In the genomic region with DNA sequence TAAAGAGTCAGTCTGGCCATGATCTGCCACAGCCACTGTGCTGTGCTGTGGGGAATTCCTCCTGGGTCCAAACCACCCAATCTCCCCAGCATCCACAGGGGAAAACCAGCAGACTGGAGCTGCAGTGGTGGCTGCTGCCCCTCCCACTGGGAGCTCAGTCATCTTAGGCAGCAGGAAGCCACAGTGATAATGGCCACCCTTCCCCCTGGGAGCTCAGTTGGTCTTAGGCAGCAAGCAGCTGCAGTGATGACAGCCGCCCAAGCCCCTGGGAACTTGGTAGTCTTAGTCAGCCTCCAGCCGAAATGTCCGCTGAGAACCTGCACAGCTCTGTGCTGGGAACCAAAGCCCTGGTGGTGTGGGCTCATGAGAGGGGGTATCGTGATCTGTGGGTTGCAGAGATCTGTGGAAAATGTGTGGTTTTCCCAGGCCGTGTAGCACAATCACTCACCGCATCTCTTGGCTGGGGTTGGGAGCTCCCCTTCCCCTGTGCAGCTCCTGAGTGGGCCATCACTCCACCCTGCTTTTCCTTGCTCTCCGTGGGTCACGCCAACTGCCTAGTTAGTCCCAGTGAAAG, we compare ENCODE assay signal across 17 cellular contexts. TPM values are rescaled to one million over a fixed set of nuclear protein-coding genes. Genes with fewer than 3 reads are reported as not detected.
DNase-seq lines count a peak whose midpoint lies in the region; ATAC-seq and TF ChIP-seq lines count a peak whose summit lies in the region.
"Had no signal": no experiment of that assay in that cellular context is flagged by ENCODE, and none has a peak within 500 bp of the region (broad histone marks: within the 10 kb centered on the region; RNA-seq: fewer than 3 reads in every experiment).

No MANE protein-coding gene starts in this region.

- peaks cover 16% of the 10 kb centered on the region for H3K4me1 Mint-ChIP-seq in activated CD4-positive, alpha-beta memory T cell treated with anti-CD3 and anti-CD28 coated beads for 36 hours (ENCODE audit: low read depth)
- peaks cover 10% of the 10 kb centered on the region for H3K4me1 Mint-ChIP-seq in activated CD4-positive, alpha-beta memory T cell treated with anti-CD3 and anti-CD28 coated beads, Interleukin-2, amount 10 ng/mL, durations not matched to agents 7 days and 5 days
- H3K4me1 Mint-ChIP-seq: activated naive CD4-positive, alpha-beta T cell treated with anti-CD3 and anti-CD28 coated beads, Interleukin-2, amount 10 ng/mL, durations not matched to agents 7 days and 5 days; naive B cell had no signal

- H3K27me3 ChIP-seq in aorta (ENCODE audit: control insufficient read depth in 1 of 2, insufficient read depth in 2 of 2, low read length in 1 of 2) (no peaks in the 10 kb centered on the region), dorsolateral prefrontal cortex (no peaks in the 10 kb centered on the region)
- H3K27me3 ChIP-seq: thyroid gland had no signal

- CTCF ChIA-PET in activated CD4-positive, alpha-beta memory T cell treated with anti-CD3 and anti-CD28 coated beads for 36 hours (lab: Charles Lee), result no interaction called here
- CTCF ChIA-PET in activated CD4-positive, alpha-beta memory T cell treated with anti-CD3 and anti-CD28 coated beads, Interleukin-2, amount 10 ng/mL, durations not matched to agents 7 days and 5 days (lab: Charles Lee), result no interaction called here

- no peak overlapping the region for H3K4me3 Mint-ChIP-seq in activated CD4-positive, alpha-beta memory T cell treated with anti-CD3 and anti-CD28 coated beads for 36 hours
- no peak overlapping the region for H3K4me3 Mint-ChIP-seq in activated CD4-positive, alpha-beta memory T cell treated with anti-CD3 and anti-CD28 coated beads, Interleukin-2, amount 10 ng/mL, durations not matched to agents 7 days and 5 days
- H3K4me3 Mint-ChIP-seq: activated naive CD4-positive, alpha-beta T cell treated with anti-CD3 and anti-CD28 coated beads, Interleukin-2, amount 10 ng/mL, durations not matched to agents 7 days and 5 days; naive B cell had no signal

- no peak for TF ChIP-seq POLR2A in GM18505 (IDR thresholded peaks at IDR 0.05; ENCODE audit: borderline replicate concordance, extremely low read depth, insufficient read depth, insufficient read length)

- 78 to 81% methylated on average over 7 to 8 of the region's 8 CpGs for WGBS in aorta, 2 donors

- H3K27me3 Mint-ChIP-seq in activated CD4-positive, alpha-beta memory T cell treated with anti-CD3 and anti-CD28 coated beads for 36 hours, result peaks cover 41% of the 10 kb centered on the region
- H3K27me3 Mint-ChIP-seq in activated CD4-positive, alpha-beta memory T cell treated with anti-CD3 and anti-CD28 coated beads, Interleukin-2, amount 10 ng/mL, durations not matched to agents 7 days and 5 days, result peaks cover 27% of the 10 kb centered on the region

- POLR2A ChIA-PET in activated CD4-positive, alpha-beta memory T cell treated with anti-CD3 and anti-CD28 coated beads for 36 hours (lab: Charles Lee), result no interaction called here
- POLR2A ChIA-PET in activated CD4-positive, alpha-beta memory T cell treated with anti-CD3 and anti-CD28 coated beads, Interleukin-2, amount 10 ng/mL, durations not matched to agents 7 days and 5 days (lab: Charles Lee), result no interaction called here

- no peaks in the 10 kb centered on the region for H3K9me3 ChIP-seq in aorta (ENCODE audit: control insufficient read depth, low read length)
- H3K9me3 ChIP-seq: thyroid gland had no signal

- ATAC-seq in HG02938 (IDR thresholded peaks at IDR 0.05; ENCODE audit: unreplicated experiment) (peak; percentile 43), aorta (ENCODE audit: low FRiP score) (peak; percentile 50), GM18505 (IDR thresholded peaks at IDR 0.05; ENCODE audit: unreplicated experiment) (no peak)
- ATAC-seq: HepG2, sciatic nerve had no signal

- TF ChIP-seq CTCF in dorsolateral prefrontal cortex (IDR thresholded peaks at IDR 0.05 in 54 of 56, conservative IDR thresholded peaks at IDR 0.05 in 2 of 56; ENCODE audit: low read depth in 1 of 56, partially characterized antibody in 56 of 56), result no peak
- no peak for TF ChIP-seq CTCF in foreskin fibroblast (IDR thresholded peaks at IDR 0.05; ENCODE audit: low read depth, low read length)

- no peaks in the 10 kb centered on the region for H3K4me1 ChIP-seq in aorta (ENCODE audit: control insufficient read depth in 1 of 2, insufficient read depth in 2 of 2, low read length in 2 of 2)
- H3K4me1 ChIP-seq: thyroid gland had no signal

- no peak overlapping the region for H3K4me3 ChIP-seq in aorta (ENCODE audit: low read length in 2 of 2)
- H3K4me3 ChIP-seq in dorsolateral prefrontal cortex, result no peak overlapping the region
- no peak overlapping the region for H3K4me3 ChIP-seq in foreskin fibroblast (ENCODE audit: low read depth in 1 of 2, low read length in 2 of 2)
- H3K4me3 ChIP-seq: thyroid gland had no signal

- DNase-seq in activated CD4-positive, alpha-beta memory T cell treated with anti-CD3 and anti-CD28 coated beads for 36 hours, result peak; percentile 10
- DNase-seq in activated CD4-positive, alpha-beta memory T cell treated with anti-CD3 and anti-CD28 coated beads, Interleukin-2, amount 10 ng/mL, durations not matched to agents 7 days and 5 days, result no peak
- DNase-seq in UCSD-AML1 (lab: John Stamatoyannopoulos, UW; ENCODE audit: unreplicated experiment) (peak; percentile 35), aorta (no peak), dorsolateral prefrontal cortex (no peak), foreskin fibroblast (no peak)
- DNase-seq: activated CD4-positive, alpha-beta T cell treated with anti-CD3 and anti-CD28 coated beads, Interleukin-2, amount 50 U/mL, for 1 hour; activated naive CD4-positive, alpha-beta T cell treated with anti-CD3 and anti-CD28 coated beads, Interleukin-2, amount 10 ng/mL, durations not matched to agents 7 days and 5 days; cerebellar nuclear complex; DMS79; naive B cell; NCI-H2029; thyroid gland had no signal

- no peak overlapping the region for H3K27ac Mint-ChIP-seq in activated CD4-positive, alpha-beta memory T cell treated with anti-CD3 and anti-CD28 coated beads for 36 hours
- no peak overlapping the region for H3K27ac Mint-ChIP-seq in activated CD4-positive, alpha-beta memory T cell treated with anti-CD3 and anti-CD28 coated beads, Interleukin-2, amount 10 ng/mL, durations not matched to agents 7 days and 5 days
- H3K27ac Mint-ChIP-seq: activated naive CD4-positive, alpha-beta T cell treated with anti-CD3 and anti-CD28 coated beads, Interleukin-2, amount 10 ng/mL, durations not matched to agents 7 days and 5 days; naive B cell had no signal

- no peaks in the 10 kb centered on the region for H3K36me3 ChIP-seq in aorta (ENCODE audit: control insufficient read depth in 1 of 2, insufficient read depth in 2 of 2, low read length in 1 of 2)
- H3K36me3 ChIP-seq: thyroid gland had no signal

- H3K27ac ChIP-seq in aorta (ENCODE audit: low read depth in 1 of 2, low read length in 2 of 2), result no peak overlapping the region
- H3K27ac ChIP-seq in dorsolateral prefrontal cortex, result no peak overlapping the region
- H3K27ac ChIP-seq: thyroid gland had no signal

- peaks cover 2% of the 10 kb centered on the region for H3K36me3 Mint-ChIP-seq in activated CD4-positive, alpha-beta memory T cell treated with anti-CD3 and anti-CD28 coated beads for 36 hours
- no peaks in the 10 kb centered on the region for H3K36me3 Mint-ChIP-seq in activated CD4-positive, alpha-beta memory T cell treated with anti-CD3 and anti-CD28 coated beads, Interleukin-2, amount 10 ng/mL, durations not matched to agents 7 days and 5 days (ENCODE audit: low read depth)
- H3K36me3 Mint-ChIP-seq: activated naive CD4-positive, alpha-beta T cell treated with anti-CD3 and anti-CD28 coated beads, Interleukin-2, amount 10 ng/mL, durations not matched to agents 7 days and 5 days had no signal

- H3K9me3 Mint-ChIP-seq in activated CD4-positive, alpha-beta memory T cell treated with anti-CD3 and anti-CD28 coated beads for 36 hours, result peaks cover 18% of the 10 kb centered on the region
- peaks cover 15% of the 10 kb centered on the region for H3K9me3 Mint-ChIP-seq in activated CD4-positive, alpha-beta memory T cell treated with anti-CD3 and anti-CD28 coated beads, Interleukin-2, amount 10 ng/mL, durations not matched to agents 7 days and 5 days

- intact Hi-C loops in activated CD4-positive, alpha-beta memory T cell treated with anti-CD3 and anti-CD28 coated beads for 36 hours (cut with micrococcal nuclease), result loop anchor here (10.0 kb wide), 1 partner anchor 334 kb away; no protein-coding TSS in a partner anchor
- intact Hi-C loops in aorta (cut with DNase I), result no loop called here
- intact Hi-C loops in dorsolateral prefrontal cortex (cut with DNase I), result no loop called here

RNA-seq across cellular contexts. Expression of a gene that starts 38.4 kb away (rescaled TPM):
- total RNA-seq in activated CD4-positive, alpha-beta memory T cell treated with anti-CD3 and anti-CD28 coated beads for 36 hours, result 10 to 100 TPM; 56.9 to 67.2 TPM
- 10 to 100 TPM; 48.5 to 50.9 TPM for total RNA-seq in activated CD4-positive, alpha-beta memory T cell treated with anti-CD3 and anti-CD28 coated beads, Interleukin-2, amount 10 ng/mL, durations not matched to agents 7 days and 5 days
- total RNA-seq in aorta (10 to 100 TPM; 33.3 to 41.1 TPM), dorsolateral prefrontal cortex (10 to 100 TPM; 15.6 to 39.1 (median 29.7) TPM)
- polyA plus RNA-seq in aorta, result 10 to 100 TPM; 21.8 to 33.9 TPM

Comparison
In these comparisons a context has a peak if more than half of its experiments do, and no peak if none do; other contexts are left out.
1. DNase-seq: peak in activated CD4-positive, alpha-beta memory T cell treated with anti-CD3 and anti-CD28 coated beads for 36 hours (single experiment) and UCSD-AML1 (single experiment); none in activated CD4-positive, alpha-beta memory T cell treated with anti-CD3 and anti-CD28 coated beads, Interleukin-2, amount 10 ng/mL, durations not matched to agents 7 days and 5 days (single experiment), aorta (0 of 2), dorsolateral prefrontal cortex (0 of 10) and foreskin fibroblast (0 of 2).